ENCODE assay signal across 1 cellular context in genomic region chr14:69428289-69428998, GRCh38.
TF ChIP-seq lines count a peak whose summit lies in the region.

No MANE protein-coding gene starts in this region.

TF ChIP-seq in GM12878, 131 proteins besides CTCF, POLR2A, EP300 and RAD21 (continued from another document and continues in another):
- no peak for TF ChIP-seq ZBTB4 (CRISPR knock-in tag; IDR thresholded peaks at IDR 0.05)
- no peak for TF ChIP-seq USF2 (IDR thresholded peaks at IDR 0.05; ENCODE audit: borderline replicate concordance, low read depth, low read length)
- TF ChIP-seq NBN (IDR thresholded peaks at IDR 0.05) = no peak
- TF ChIP-seq STAT1 (conservative IDR thresholded peaks at IDR 0.05) = no peak
- no peak for TF ChIP-seq HDAC6 (IDR thresholded peaks at IDR 0.05; ENCODE audit: unreplicated experiment)
- TF ChIP-seq E2F8 (IDR thresholded peaks at IDR 0.05; ENCODE audit: low read depth, partially characterized antibody) = no peak
- TF ChIP-seq ZBED1 (IDR thresholded peaks at IDR 0.05; ENCODE audit: borderline replicate concordance) = no peak
- TF ChIP-seq ZNF687 (IDR thresholded peaks at IDR 0.05) = peak; percentile 63
- no peak for TF ChIP-seq BCL3 (IDR thresholded peaks at IDR 0.05; ENCODE audit: borderline replicate concordance, insufficient read depth, low read depth, low read length, poor library complexity, severe bottlenecking)
- no peak for TF ChIP-seq ASH2L (IDR thresholded peaks at IDR 0.05; ENCODE audit: borderline replicate concordance, low read depth)
- TF ChIP-seq IKZF2 (IDR thresholded peaks at IDR 0.05) = peak; percentile 67 to 81; a peak in 3 of 4 replicates
- no peak for TF ChIP-seq E2F4 (IDR thresholded peaks at IDR 0.05; ENCODE audit: low read depth, low read length)
- peak; percentile 40; the same call in 1 of the 2 replicates for TF ChIP-seq BMI1 (IDR thresholded peaks at IDR 0.05; ENCODE audit: borderline replicate concordance)
- no peak for TF ChIP-seq WRNIP1 (IDR thresholded peaks at IDR 0.05; ENCODE audit: borderline replicate concordance, low read depth, low read length)
- no peak for TF ChIP-seq ELK1 (IDR thresholded peaks at IDR 0.05; ENCODE audit: low read depth, low read length)
- no peak for TF ChIP-seq NFYA (IDR thresholded peaks at IDR 0.05; ENCODE audit: borderline replicate concordance, low read depth, low read length)
- no peak for TF ChIP-seq SIN3A (IDR thresholded peaks at IDR 0.05; ENCODE audit: low read depth, low read length)
- TF ChIP-seq CUX1 (IDR thresholded peaks at IDR 0.05; ENCODE audit: insufficient replicate concordance, low read depth, low read length) = no peak
- peak; percentile 30; the same call in 1 of the 2 replicates for TF ChIP-seq RELB (IDR thresholded peaks at IDR 0.05; ENCODE audit: low read depth)
- TF ChIP-seq RCOR1 (conservative IDR thresholded peaks at IDR 0.05; ENCODE audit: low read depth, low read length) = no peak
- TF ChIP-seq POLR2AphosphoS2 (IDR thresholded peaks at IDR 0.05; ENCODE audit: low read depth, low read length) = no peak
- TF ChIP-seq MEF2B (IDR thresholded peaks at IDR 0.05; ENCODE audit: partially characterized antibody, poor library complexity, severe bottlenecking) = no peak
- no peak for TF ChIP-seq CHD1 (IDR thresholded peaks at IDR 0.05; ENCODE audit: low read depth, low read length)
- TF ChIP-seq SPI1 (IDR thresholded peaks at IDR 0.05; ENCODE audit: borderline replicate concordance, insufficient read depth, low read depth, low read length) = peak; percentile 98
- TF ChIP-seq RBBP5 (conservative IDR thresholded peaks at IDR 0.05) = no peak
- peak; percentile 93 for TF ChIP-seq RUNX3 (IDR thresholded peaks at IDR 0.05; ENCODE audit: low read length)
- TF ChIP-seq HSF1 (IDR thresholded peaks at IDR 0.05; ENCODE audit: low read depth, low read length) = no peak
- no peak for TF ChIP-seq EGR1 (IDR thresholded peaks at IDR 0.05; ENCODE audit: borderline replicate concordance in 1 of 2, low read depth in 2 of 2, low read length in 2 of 2)
- no peak for TF ChIP-seq ZZZ3 (IDR thresholded peaks at IDR 0.05; ENCODE audit: control insufficient read depth, insufficient read length, low read depth)
- TF ChIP-seq EZH2 (IDR thresholded peaks at IDR 0.05; ENCODE audit: borderline replicate concordance, control insufficient read depth, low read depth, low read length) = no peak
- no peak for TF ChIP-seq TAF1 (IDR thresholded peaks at IDR 0.05; ENCODE audit: borderline replicate concordance, low read depth, low read length)
